In genomic region chr5:621341-621761, GRCh38 we compare ENCODE assay signal across 21 cellular contexts.
"Had no signal": no experiment of that assay in that cellular context is flagged by ENCODE, and none has a peak within 500 bp of the region (broad histone marks: within the 10 kb centered on the region; RNA-seq: fewer than 3 reads in every experiment).

No MANE protein-coding gene starts in this region.

- H3K4me1 ChIP-seq: colonic mucosa, neural progenitor cell, parathyroid adenoma, right atrium auricular region, stomach, tibial artery had no signal

- H3K27ac ChIP-seq: colonic mucosa, neural progenitor cell, parathyroid adenoma, right atrium auricular region, stomach, tibial artery had no signal

- H3K4me3 ChIP-seq: colonic mucosa, neural progenitor cell, right atrium auricular region, stomach, tibial artery had no signal

- H3K36me3 ChIP-seq: colonic mucosa, neural progenitor cell had no signal

- DNase-seq: activated CD4-positive, alpha-beta T cell treated with anti-CD3 and anti-CD28 coated beads for 4 hours; activated CD8-positive, alpha-beta memory T cell treated with anti-CD3 and anti-CD28 coated beads, Interleukin-2, amount 50 U/mL, for 4 hours; activated naive CD4-positive, alpha-beta T cell; activated T-cell treated with anti-CD3 and anti-CD28 coated beads, Interleukin-2, amount 50 U/mL, for 72 hours; colonic mucosa; effector CD8-positive, alpha-beta T cell; left cardiac atrium; midbrain; naive thymus-derived CD4-positive, alpha-beta T cell; occipital lobe; stimulated activated CD4-positive, alpha-beta T cell treated with anti-CD3 and anti-CD28 coated beads, Interleukin-12 subunit alpha, Interleukin-12 subunit beta, amount 100 ng/mL, for 4 hours; stimulated activated CD4-positive, alpha-beta T cell treated with anti-CD3 and anti-CD28 coated beads, Interleukin-4, amount 100 ng/mL, for 4 hours; stimulated activated naive B cell treated with anti-CD40 and anti-IgM and Interleukin-4, amounts not matched to agents 10 μg/mL and 1 μg/mL and 100 μg/mL, for 72 hours; stomach had no signal

- H3K27me3 ChIP-seq: colonic mucosa, neural progenitor cell, right atrium auricular region, stomach, tibial artery had no signal

- ATAC-seq: activated naive CD4-positive, alpha-beta T cell treated with anti-CD3 and anti-CD28 coated beads, Interleukin-2, amount 50 U/mL, for 72 hours; activated T-cell treated with anti-CD3 and anti-CD28 coated beads, Interleukin-2, amount 50 U/mL, for 72 hours; left cardiac atrium; naive thymus-derived CD4-positive, alpha-beta T cell; stimulated activated naive B cell treated with anti-CD40 and anti-IgM and Interleukin-4, amounts not matched to agents 10 μg/mL and 1 μg/mL and 100 μg/mL, for 72 hours had no signal

- H3K9me3 ChIP-seq: colonic mucosa, right atrium auricular region, stomach, tibial artery had no signal

- H3K9ac ChIP-seq: neural progenitor cell, parathyroid adenoma had no signal

- FAIRE-seq: bronchial epithelial cell, frontal cortex had no signal
